12 cellular contexts compared by ENCODE assay signal in genomic region chr14:90500665-90501370, GRCh38.
DNase-seq lines count a peak whose midpoint lies in the region; ATAC-seq and TF ChIP-seq lines count a peak whose summit lies in the region.
"Had no signal": no experiment of that assay in that cellular context is flagged by ENCODE, and none has a peak within 500 bp of the region (broad histone marks: within the 10 kb centered on the region; RNA-seq: fewer than 3 reads in every experiment).

No MANE protein-coding gene starts in this region.

- H3K27me3 ChIP-seq in heart left ventricle, result no peaks in the 10 kb centered on the region
- no peaks in the 10 kb centered on the region for H3K27me3 ChIP-seq in sigmoid colon

- H3K4me1 ChIP-seq in heart left ventricle, result peaks cover 0 to 12% (median 0%) of the 10 kb centered on the region in 12 donors
- no peaks in the 10 kb centered on the region for H3K4me1 ChIP-seq in sigmoid colon

- no peaks in the 10 kb centered on the region for H3K9me3 ChIP-seq in heart left ventricle
- H3K9me3 ChIP-seq in sigmoid colon, result no peaks in the 10 kb centered on the region
- H3K9me3 ChIP-seq: thoracic aorta had no signal

- H3K27ac ChIP-seq in heart left ventricle, result no peak overlapping the region
- no peak overlapping the region for H3K27ac ChIP-seq in sigmoid colon
- H3K27ac ChIP-seq: thoracic aorta, VCaP had no signal

- H3K36me3 ChIP-seq in heart left ventricle (no peaks in the 10 kb centered on the region), sigmoid colon (no peaks in the 10 kb centered on the region)
- H3K36me3 ChIP-seq: thoracic aorta had no signal

- in situ Hi-C loops in GM13976 (cut with MboI; ENCODE audit: low sequenced_read_pairs, unreplicated experiment), result no loop called here

- intact Hi-C loops in heart left ventricle (cut with DNase I), result no loop called here
- intact Hi-C loops in sigmoid colon (cut with DNase I), result no loop called here

- peak; percentile 6 for DNase-seq in NOMO-1 treated with DMSO at 0.1 percent for 48 hours (lab: John Stamatoyannopoulos, UW; ENCODE audit: unreplicated experiment)
- DNase-seq in NOMO-1 treated with dmso at 0.1 percent for 144 hours (lab: John Stamatoyannopoulos, UW; ENCODE audit: unreplicated experiment), result no peak
- peak; percentile 26 for DNase-seq in OCI-M1 (lab: John Stamatoyannopoulos, UW)
- DNase-seq in heart left ventricle, result peak in 1 of 5 donors; percentile 61
- peak; percentile 62 for DNase-seq in sigmoid colon
- DNase-seq in putamen (ENCODE audit: low spot score), result no peak
- no peak for DNase-seq in GM13976 (ENCODE audit: low spot score)
- DNase-seq: NCI-H446 treated with DMSO at 0.1 percent for 48 hours, nephron progenitor cell had no signal

- TF ChIP-seq POLR2A in heart left ventricle (IDR thresholded peaks at IDR 0.05) (no peak), sigmoid colon (IDR thresholded peaks at IDR 0.05) (no peak)

- H3K4me3 ChIP-seq in heart left ventricle (no peak overlapping the region), sigmoid colon (no peak overlapping the region)
- H3K4me3 ChIP-seq: thoracic aorta had no signal

- whole genome bisulfite sequencing in heart left ventricle, 4 donors, result 49 to 63% (median 53%) methylated on average over 19 of the region's 19 CpGs
- 52 to 72% methylated on average over 19 of the region's 19 CpGs for WGBS in sigmoid colon, 2 donors

- no peak for TF ChIP-seq EP300 in sigmoid colon (IDR thresholded peaks at IDR 0.05)

- ATAC-seq in heart left ventricle (peak in 3 of 4 donors; percentile 37 to 53 (median 52)), HG03175 (IDR thresholded peaks at IDR 0.05; ENCODE audit: unreplicated experiment) (no peak)

- no peak for TF ChIP-seq CTCF in heart left ventricle (IDR thresholded peaks at IDR 0.05)
- TF ChIP-seq CTCF in sigmoid colon (IDR thresholded peaks at IDR 0.05), result no peak
- no peak for TF ChIP-seq CTCF in GM13976 (IDR thresholded peaks at IDR 0.05; ENCODE audit: borderline replicate concordance, control extremely low read depth, extremely low read depth, insufficient read depth, missing control alignments)

Comparison
In these comparisons a context has a peak if more than half of its experiments do, and no peak if none do; other contexts are left out.
1. DNase-seq: peak in NOMO-1 treated with DMSO at 0.1 percent for 48 hours (single experiment), OCI-M1 (single experiment) and sigmoid colon (single experiment); none in NOMO-1 treated with dmso at 0.1 percent for 144 hours (single experiment), putamen (single experiment) and GM13976 (single experiment).